In the genomic region with DNA sequence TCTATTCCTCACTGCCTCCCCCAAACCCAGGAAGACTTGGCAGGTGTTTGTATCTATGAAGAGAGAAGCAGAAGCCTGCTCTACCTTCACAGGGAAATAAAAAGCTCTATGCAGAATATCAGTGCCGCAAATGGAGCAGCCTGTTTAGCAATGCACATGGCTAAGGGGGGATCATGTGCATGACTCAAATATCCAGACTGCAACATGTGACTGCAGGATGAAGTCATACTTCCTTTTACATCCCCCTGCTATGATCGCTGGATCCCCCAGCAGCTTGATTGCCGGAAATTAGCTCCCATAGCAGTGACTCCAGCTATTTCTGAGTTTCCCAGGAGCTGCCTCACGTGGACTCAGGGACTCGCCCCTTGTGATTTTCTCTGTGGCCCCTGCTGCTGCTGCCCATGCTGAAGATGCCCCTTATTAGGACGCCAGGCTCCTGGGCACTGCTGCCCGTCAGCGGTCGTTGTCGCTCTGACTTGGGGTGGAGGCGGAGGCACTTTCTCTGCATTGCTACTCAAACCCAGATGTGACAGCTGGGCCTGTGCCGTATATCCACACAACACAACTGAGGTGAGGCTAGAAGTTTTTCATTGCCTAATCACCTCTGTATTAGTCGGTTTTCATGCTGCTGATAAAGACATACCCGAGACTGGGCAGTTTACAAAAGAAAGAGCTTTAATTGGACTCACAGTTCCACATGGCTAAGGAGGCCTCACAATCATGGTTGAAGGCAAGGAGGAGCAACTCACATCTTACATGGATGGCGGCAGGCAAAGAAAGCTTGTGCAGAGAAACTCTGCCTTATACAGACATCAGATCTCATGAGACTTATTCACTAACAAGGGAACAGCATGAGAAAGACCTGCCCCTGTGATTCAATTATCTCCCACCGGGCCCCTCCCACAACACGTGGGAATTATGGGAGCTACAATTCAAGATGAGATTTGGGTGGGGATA, we compare ENCODE assay signal across 16 cellular contexts.
A peak's percentile ranks its signal among the peaks of the same experiment; 100 is the strongest.
DNase-seq lines count a peak whose midpoint lies in the region; ATAC-seq and TF ChIP-seq lines count a peak whose summit lies in the region.
"Had no signal": no experiment of that assay in that cellular context is flagged by ENCODE, and none has a peak within 500 bp of the region (broad histone marks: within the 10 kb centered on the region; RNA-seq: fewer than 3 reads in every experiment).

No MANE protein-coding gene starts in this region.

- H3K4me3 ChIP-seq in gastrocnemius medialis: no peak overlapping the region
- no peak overlapping the region for H3K4me3 ChIP-seq in adrenal gland
- H3K4me3 ChIP-seq in tibial artery: no peak overlapping the region

- intact Hi-C loops in gastrocnemius medialis (cut with DNase I; ENCODE audit: low total_unique reads) (no loop called here), adrenal gland (cut with DNase I) (no loop called here), tibial artery (cut with DNase I; ENCODE audit: low total_unique reads) (no loop called here)

- TF ChIP-seq CTCF in gastrocnemius medialis (IDR thresholded peaks at IDR 0.05 in 4 of 5, conservative IDR thresholded peaks at IDR 0.05 in 1 of 5) (no peak), adrenal gland (IDR thresholded peaks at IDR 0.05) (no peak), tibial artery (IDR thresholded peaks at IDR 0.05) (no peak)

- H3K27ac ChIP-seq in gastrocnemius medialis: peak overlapping the region in 2 of 4 donors; percentile 1 to 70
- H3K27ac ChIP-seq in adrenal gland: no peak overlapping the region
- H3K27ac ChIP-seq in tibial artery: no peak overlapping the region
- H3K27ac ChIP-seq: C4-2B, foreskin keratinocyte had no signal

- H3K9me3 ChIP-seq in gastrocnemius medialis (no peaks in the 10 kb centered on the region), adrenal gland (replicated peaks in 1 of 3) (no peaks in the 10 kb centered on the region), tibial artery (no peaks in the 10 kb centered on the region)

- DNase-seq in EL (peak; percentile 41), SK-MEL-5 (ENCODE audit: low read depth, low spot score) (peak; percentile 15), fibroblast of peridontal ligament (ENCODE audit: extremely low read depth) (peak; percentile 38), gastrocnemius medialis (no peak), adrenal gland (no peak), NCI-H748 treated with DMSO at 0.1 percent for 48 hours (lab: John Stamatoyannopoulos, UW) (no peak), tibial artery (no peak)
- DNase-seq: activated naive CD8-positive, alpha-beta T cell treated with anti-CD3 and anti-CD28 coated beads, Interleukin-2, amount 10 ng/mL, durations not matched to agents 7 days and 5 days; cortex of kidney; foreskin keratinocyte; NCI-H2081; NK-92 treated with Interleukin-12 subunit alpha and Interleukin-12 subunit beta, amount 100 ng/mL, for 24 hours; stimulated activated CD4-positive, alpha-beta T cell treated with anti-CD3 and anti-CD28 coated beads, Interleukin-4, amount 100 ng/mL, for 1 hour had no signal

- TF ChIP-seq POLR2A in gastrocnemius medialis (IDR thresholded peaks at IDR 0.05) (no peak), adrenal gland (IDR thresholded peaks at IDR 0.05) (no peak)

- ATAC-seq in gastrocnemius medialis (peak; percentile 63 to 91), GM18511 (IDR thresholded peaks at IDR 0.05; ENCODE audit: unreplicated experiment) (no peak)
- ATAC-seq: foreskin keratinocyte; stimulated activated effector memory CD8-positive, alpha-beta T cell treated with anti-CD3 and anti-CD28 coated beads, Interleukin-12 subunit alpha, Interleukin-12 subunit beta, amount 100 ng/mL, for 72 hours had no signal

- H3K27me3 ChIP-seq in gastrocnemius medialis (no peaks in the 10 kb centered on the region), adrenal gland (no peaks in the 10 kb centered on the region), tibial artery (no peaks in the 10 kb centered on the region)
- H3K27me3 ChIP-seq: foreskin keratinocyte had no signal

- H3K36me3 ChIP-seq in gastrocnemius medialis: no peaks in the 10 kb centered on the region
- no peaks in the 10 kb centered on the region for H3K36me3 ChIP-seq in adrenal gland (replicated peaks in 1 of 2)
- H3K36me3 ChIP-seq in tibial artery: no peaks in the 10 kb centered on the region

- 89 to 91% (median 90%) methylated on average over 11 to 17 of the region's 17 CpGs for WGBS in adrenal gland, 4 donors

- H3K4me1 ChIP-seq in gastrocnemius medialis (peaks cover 0 to 12% of the 10 kb centered on the region in 2 donors), adrenal gland (replicated peaks in 1 of 2) (no peaks in the 10 kb centered on the region), tibial artery (no peaks in the 10 kb centered on the region)
- H3K4me1 ChIP-seq: foreskin keratinocyte had no signal

- in situ Hi-C loops in SK-MEL-5 (cut with HindIII; ENCODE audit: low pct_unique_long_range_greater_than_20kb, low sequenced_read_pairs) (no loop called here), gastrocnemius medialis (cut with MboI; ENCODE audit: low sequenced_read_pairs in 4 of 4) (loop anchor here in 1 of 4 donors (25.0 kb wide), 1 partner anchor 349 kb away; a partner anchor contains a TSS)

Comparison
In these comparisons a context has a peak if more than half of its experiments do, and no peak if none do; other contexts are left out.
1. DNase-seq: peak in EL (single experiment), SK-MEL-5 (single experiment) and fibroblast of peridontal ligament (single experiment); none in gastrocnemius medialis (0 of 2), adrenal gland (0 of 7), NCI-H748 treated with DMSO at 0.1 percent for 48 hours (single experiment) and tibial artery (0 of 2).